ENCODE assay signal across 34 cellular contexts in genomic region chrX:77426811-77427210, GRCh38. TPM values are rescaled to one million over a fixed set of nuclear protein-coding genes. Genes with fewer than 3 reads are reported as not detected.
DNase-seq lines count a peak whose midpoint lies in the region; ATAC-seq, FAIRE-seq and TF ChIP-seq lines count a peak whose summit lies in the region.
"Had no signal": no experiment of that assay in that cellular context is flagged by ENCODE, and none has a peak within 500 bp of the region (broad histone marks: within the 10 kb centered on the region; RNA-seq: fewer than 3 reads in every experiment).

No MANE protein-coding gene starts in this region.

- peak; percentile 13 for FAIRE-seq in astrocyte (lab: Jason Lieb, UNC)
- FAIRE-seq: GM12878, H54 had no signal

- H4K20me1 ChIP-seq in astrocyte (ENCODE audit: insufficient read depth, low read length), result no peaks in the 10 kb centered on the region

- H3K4me3 ChIP-seq in left ventricle myocardium inferior (no peak overlapping the region), astrocyte (ENCODE audit: insufficient read depth, low read depth, low read length) (no peak overlapping the region), skeletal muscle satellite cell (ENCODE audit: low read length) (no peak overlapping the region)
- H3K4me3 ChIP-seq: GM12878, Peyer's patch, SJCRH30, spleen, suprapubic skin had no signal

- peaks cover 2% of the 10 kb centered on the region for H3K9me3 Mint-ChIP-seq in astrocyte (ENCODE audit: unreplicated experiment)
- H3K9me3 Mint-ChIP-seq in activated CD8-positive, alpha-beta memory T cell treated with anti-CD3 and anti-CD28 coated beads, Interleukin-2, amount 10 ng/mL, durations not matched to agents 7 days and 5 days (ENCODE audit: low read depth), result no peaks in the 10 kb centered on the region
- H3K9me3 Mint-ChIP-seq: activated T-cell treated with anti-CD3 and anti-CD28 coated beads, Interleukin-2, amount 50 U/mL, for 24 hours; memory B cell; naive thymus-derived CD4-positive, alpha-beta T cell; stimulated activated naive B cell treated with anti-CD40 and anti-IgM and Interleukin-4, amounts not matched to agents 10 μg/mL and 1 μg/mL and 100 μg/mL, for 72 hours; T-cell had no signal

- H3K4me1 ChIP-seq in left ventricle myocardium inferior, result no peaks in the 10 kb centered on the region
- peaks cover 16% of the 10 kb centered on the region for H3K4me1 ChIP-seq in astrocyte (ENCODE audit: insufficient read depth, low read length)
- H3K4me1 ChIP-seq in skeletal muscle satellite cell (ENCODE audit: control insufficient read depth, insufficient read depth, low read length), result peaks cover 24% of the 10 kb centered on the region
- H3K4me1 ChIP-seq: BE2C, Peyer's patch, spleen, suprapubic skin had no signal

- H3K4me2 ChIP-seq in astrocyte (ENCODE audit: low read length) (peak overlapping the region; percentile 39), skeletal muscle satellite cell (ENCODE audit: low read length) (peak overlapping the region; percentile 60)

- TF ChIP-seq CTCF in left ventricle myocardium inferior (IDR thresholded peaks at IDR 0.05; ENCODE audit: borderline replicate concordance) (no peak), astrocyte (IDR thresholded peaks at IDR 0.05; ENCODE audit: insufficient read depth, low read depth, low read length) (no peak)

- H3K27ac ChIP-seq in left ventricle myocardium inferior (replicated peaks), result peak overlapping the region; percentile 16
- H3K27ac ChIP-seq in astrocyte (ENCODE audit: low read depth, low read length), result peak overlapping the region; percentile 50
- H3K27ac ChIP-seq: epithelial cell of prostate, Peyer's patch, SJCRH30, spleen, suprapubic skin had no signal

- H2AFZ ChIP-seq in astrocyte (ENCODE audit: low read depth, low read length), result no peak overlapping the region

- DNase-seq in left ventricle myocardium inferior (no peak), Right ventricle myocardium superior (no peak), astrocyte (ENCODE audit: low read depth) (peak; percentile 60), fibroblast of peridontal ligament (ENCODE audit: extremely low read depth) (peak; percentile 9), anterior cingulate cortex (lab: John Stamatoyannopoulos, UW) (no peak)
- DNase-seq in activated CD8-positive, alpha-beta memory T cell treated with anti-CD3 and anti-CD28 coated beads, Interleukin-2, amount 10 ng/mL, durations not matched to agents 7 days and 5 days, result no peak
- DNase-seq: 8988T; activated CD8-positive, alpha-beta memory T cell treated with anti-CD3 and anti-CD28 coated beads for 24 hours; activated naive CD4-positive, alpha-beta T cell; activated T-cell treated with anti-CD3 and anti-CD28 coated beads, Interleukin-2, amount 50 U/mL, for 24 hours; amniotic stem cell; BE2C; cerebellar nuclear complex; DMS79; naive thymus-derived CD4-positive, alpha-beta T cell; NCI-H1048; NCI-H1694 treated with DMSO at 0.1 percent for 48 hours; NCI-H2171; NCI-H526; Peyer's patch; retina; SJCRH30; spleen; stimulated activated CD4-positive, alpha-beta T cell treated with anti-CD3 and anti-CD28 coated beads, Interleukin-2, amount 100 ng/mL, for 48 hours; stimulated activated naive B cell treated with anti-CD40 and anti-IgM and Interleukin-4, amounts not matched to agents 10 μg/mL and 1 μg/mL and 100 μg/mL, for 72 hours; T-cell had no signal

- H3K27me3 Mint-ChIP-seq in astrocyte (ENCODE audit: low read depth, unreplicated experiment), result no peaks in the 10 kb centered on the region
- no peaks in the 10 kb centered on the region for H3K27me3 Mint-ChIP-seq in activated CD8-positive, alpha-beta memory T cell treated with anti-CD3 and anti-CD28 coated beads, Interleukin-2, amount 10 ng/mL, durations not matched to agents 7 days and 5 days
- H3K27me3 Mint-ChIP-seq: memory B cell; naive thymus-derived CD4-positive, alpha-beta T cell; stimulated activated naive B cell treated with anti-CD40 and anti-IgM and Interleukin-4, amounts not matched to agents 10 μg/mL and 1 μg/mL and 100 μg/mL, for 72 hours had no signal

- H3K4me3 Mint-ChIP-seq in astrocyte (ENCODE audit: unreplicated experiment), result no peak overlapping the region
- no peak overlapping the region for H3K4me3 Mint-ChIP-seq in activated CD8-positive, alpha-beta memory T cell treated with anti-CD3 and anti-CD28 coated beads, Interleukin-2, amount 10 ng/mL, durations not matched to agents 7 days and 5 days
- H3K4me3 Mint-ChIP-seq: activated T-cell treated with anti-CD3 and anti-CD28 coated beads, Interleukin-2, amount 50 U/mL, for 24 hours; memory B cell; naive thymus-derived CD4-positive, alpha-beta T cell; stimulated activated naive B cell treated with anti-CD40 and anti-IgM and Interleukin-4, amounts not matched to agents 10 μg/mL and 1 μg/mL and 100 μg/mL, for 72 hours; T-cell had no signal

- peaks cover 4% of the 10 kb centered on the region for H3K4me1 Mint-ChIP-seq in astrocyte (ENCODE audit: low read depth, unreplicated experiment)
- H3K4me1 Mint-ChIP-seq in activated CD8-positive, alpha-beta memory T cell treated with anti-CD3 and anti-CD28 coated beads, Interleukin-2, amount 10 ng/mL, durations not matched to agents 7 days and 5 days, result no peaks in the 10 kb centered on the region
- H3K4me1 Mint-ChIP-seq: memory B cell; naive thymus-derived CD4-positive, alpha-beta T cell; stimulated activated naive B cell treated with anti-CD40 and anti-IgM and Interleukin-4, amounts not matched to agents 10 μg/mL and 1 μg/mL and 100 μg/mL, for 72 hours; T-cell had no signal

- H3K36me3 Mint-ChIP-seq in astrocyte (ENCODE audit: low read depth, unreplicated experiment), result no peaks in the 10 kb centered on the region
- no peaks in the 10 kb centered on the region for H3K36me3 Mint-ChIP-seq in activated CD8-positive, alpha-beta memory T cell treated with anti-CD3 and anti-CD28 coated beads, Interleukin-2, amount 10 ng/mL, durations not matched to agents 7 days and 5 days
- H3K36me3 Mint-ChIP-seq: memory B cell; naive thymus-derived CD4-positive, alpha-beta T cell; stimulated activated naive B cell treated with anti-CD40 and anti-IgM and Interleukin-4, amounts not matched to agents 10 μg/mL and 1 μg/mL and 100 μg/mL, for 72 hours; T-cell had no signal

- CTCF ChIA-PET in activated CD8-positive, alpha-beta memory T cell treated with anti-CD3 and anti-CD28 coated beads, Interleukin-2, amount 10 ng/mL, durations not matched to agents 7 days and 5 days (lab: Charles Lee), result no interaction called here

- H3K79me2 ChIP-seq in astrocyte (ENCODE audit: insufficient read depth, low read length), result no peaks in the 10 kb centered on the region

- H3K27me3 ChIP-seq in left ventricle myocardium inferior (ENCODE audit: low read depth), result no peaks in the 10 kb centered on the region
- H3K27me3 ChIP-seq in astrocyte (ENCODE audit: insufficient read depth, low read length), result no peaks in the 10 kb centered on the region
- H3K27me3 ChIP-seq in skeletal muscle satellite cell (ENCODE audit: control insufficient read depth, insufficient read depth, low read length), result no peaks in the 10 kb centered on the region
- H3K27me3 ChIP-seq: BE2C, Peyer's patch, SJCRH30, spleen, suprapubic skin had no signal

- H3K9ac ChIP-seq in astrocyte (ENCODE audit: low read length), result no peak overlapping the region
- peak overlapping the region; percentile 5 for H3K9ac ChIP-seq in skeletal muscle satellite cell (ENCODE audit: low read depth, low read length)

- H3K36me3 ChIP-seq in left ventricle myocardium inferior (no peaks in the 10 kb centered on the region), astrocyte (ENCODE audit: insufficient read depth, low read length) (no peaks in the 10 kb centered on the region), skeletal muscle satellite cell (ENCODE audit: insufficient read depth, low read length) (no peaks in the 10 kb centered on the region)
- H3K36me3 ChIP-seq: BE2C, Peyer's patch, SJCRH30, spleen, suprapubic skin had no signal

- intact Hi-C loops in left ventricle myocardium inferior (cut with micrococcal nuclease) (no loop called here), Right ventricle myocardium superior (cut with DNase I) (no loop called here)

- H3K27ac Mint-ChIP-seq in astrocyte (ENCODE audit: unreplicated experiment), result no peak overlapping the region
- H3K27ac Mint-ChIP-seq in activated CD8-positive, alpha-beta memory T cell treated with anti-CD3 and anti-CD28 coated beads, Interleukin-2, amount 10 ng/mL, durations not matched to agents 7 days and 5 days, result no peak overlapping the region
- H3K27ac Mint-ChIP-seq: activated T-cell treated with anti-CD3 and anti-CD28 coated beads, Interleukin-2, amount 50 U/mL, for 24 hours; memory B cell; naive thymus-derived CD4-positive, alpha-beta T cell; T-cell had no signal

- ATAC-seq in Right ventricle myocardium superior (ENCODE audit: poor library complexity) (no peak), HG02938 (IDR thresholded peaks at IDR 0.05; ENCODE audit: unreplicated experiment) (no peak)
- ATAC-seq in activated CD8-positive, alpha-beta memory T cell treated with anti-CD3 and anti-CD28 coated beads, Interleukin-2, amount 10 ng/mL, durations not matched to agents 7 days and 5 days, result no peak
- ATAC-seq: GM12878; naive thymus-derived CD4-positive, alpha-beta T cell; stimulated activated naive B cell treated with anti-CD40 and anti-IgM and Interleukin-4, amounts not matched to agents 10 μg/mL and 1 μg/mL and 100 μg/mL, for 72 hours; T-cell had no signal

- H3K9me3 ChIP-seq in left ventricle myocardium inferior (replicated peaks), result no peaks in the 10 kb centered on the region
- H3K9me3 ChIP-seq in astrocyte (ENCODE audit: insufficient read depth, low read depth, low read length), result no peaks in the 10 kb centered on the region
- H3K9me3 ChIP-seq in skeletal muscle satellite cell (replicated peaks; ENCODE audit: low read length), result no peaks in the 10 kb centered on the region
- H3K9me3 ChIP-seq: BE2C, Peyer's patch, SJCRH30, spleen, suprapubic skin had no signal

RNA-seq across cellular contexts. Expression of gene FGF16, which starts 20.4 kb away (rescaled TPM):
- 0.14 TPM for total RNA-seq in left ventricle myocardium inferior
- not detected for total RNA-seq in Right ventricle myocardium superior
- 0.17 TPM in 1 of 2 replicates, not detected in the other for total RNA-seq in astrocyte
- total RNA-seq in skeletal muscle satellite cell (2012; rRNA removed), result 0.44 and 1.3 TPM in 2 replicates
- not detected for total RNA-seq in activated CD8-positive, alpha-beta memory T cell treated with anti-CD3 and anti-CD28 coated beads, Interleukin-2, amount 10 ng/mL, durations not matched to agents 7 days and 5 days
- total RNA-seq: GM12878; naive thymus-derived CD4-positive, alpha-beta T cell; osteocyte; Peyer's patch; SJCRH30; spleen; suprapubic skin; T-cell had no signal

Comparison
In these comparisons a context has a peak if more than half of its experiments do, and no peak if none do; other contexts are left out.
1. DNase-seq: peak in astrocyte (single experiment) and fibroblast of peridontal ligament (single experiment); none in left ventricle myocardium inferior (single experiment), Right ventricle myocardium superior (single experiment), activated CD8-positive, alpha-beta memory T cell treated with anti-CD3 and anti-CD28 coated beads, Interleukin-2, amount 10 ng/mL, durations not matched to agents 7 days and 5 days (single experiment) and anterior cingulate cortex (0 of 58).